19 cellular contexts compared by ENCODE assay signal in genomic region chr14:31895206-31895605, GRCh38.
A peak's percentile ranks its signal among the peaks of the same experiment; 100 is the strongest.
DNase-seq lines count a peak whose midpoint lies in the region; ATAC-seq and TF ChIP-seq lines count a peak whose summit lies in the region.
"Had no signal": no experiment of that assay in that cellular context is flagged by ENCODE, and none has a peak within 500 bp of the region (broad histone marks: within the 10 kb centered on the region; RNA-seq: fewer than 3 reads in every experiment).

No MANE protein-coding gene starts in this region.

- intact Hi-C loops in transverse colon (cut with DNase I; ENCODE audit: low total_unique reads) = no loop called here

- H3K9ac ChIP-seq in fibroblast of lung (ENCODE audit: insufficient read depth, low read length) = no peak overlapping the region

- H4K20me1 ChIP-seq in fibroblast of lung (ENCODE audit: control insufficient read depth, extremely low read depth, insufficient read depth, low read length) = no peaks in the 10 kb centered on the region

- DNase-seq in ELR (ENCODE audit: low read depth) (peak; percentile 88), fibroblast of lung (ENCODE audit: low read depth in 2 of 2) (peak; percentile 79 to 87), NAMALWA (ENCODE audit: low spot score) (no peak), GM20000 (ENCODE audit: low spot score) (no peak), transverse colon (no peak)
- DNase-seq: activated CD8-positive, alpha-beta T cell treated with anti-CD3 and anti-CD28 coated beads, Interleukin-2, amount 10 ng/mL, durations not matched to agents 7 days and 5 days; activated gamma-delta T cell; C1 segment of cervical spinal cord; H7; immature natural killer cell; NCI-H1092; NCI-H510A; Peyer's patch; stimulated activated CD4-positive, alpha-beta T cell treated with anti-CD3 and anti-CD28 coated beads, Interleukin-4, amount 100 ng/mL, for 4 hours; stimulated activated naive B cell treated with anti-CD40 and anti-IgM and Interleukin-4, amounts not matched to agents 10 μg/mL and 1 μg/mL and 100 μg/mL, for 72 hours had no signal

- no peak for TF ChIP-seq CTCF in fibroblast of lung (conservative IDR thresholded peaks at IDR 0.05 in 1 of 2, IDR thresholded peaks at IDR 0.05 in 1 of 2; ENCODE audit: low read depth in 1 of 2, low read length in 2 of 2)
- TF ChIP-seq CTCF in GM20000 (IDR thresholded peaks at IDR 0.05; ENCODE audit: extremely low read depth, missing control alignments) = no peak
- TF ChIP-seq CTCF in transverse colon (IDR thresholded peaks at IDR 0.05) = no peak

- H2AFZ ChIP-seq in fibroblast of lung (ENCODE audit: low read length) = no peak overlapping the region
- H2AFZ ChIP-seq in neuron (ENCODE audit: low read depth, low read length) = peak overlapping the region; percentile 2

- H3K27ac ChIP-seq in fibroblast of lung (ENCODE audit: insufficient read depth, low read length) = no peak overlapping the region
- no peak overlapping the region for H3K27ac ChIP-seq in transverse colon
- H3K27ac ChIP-seq: esophagus muscularis mucosa, Peyer's patch had no signal

- WGBS in transverse colon (ENCODE audit: low coverage in 1 of 2), 2 donors = 77 to 83% methylated on average over 1 to 2 of the region's 2 CpGs

- TF ChIP-seq EP300 in transverse colon (IDR thresholded peaks at IDR 0.05; ENCODE audit: low read depth) = no peak

- H3K36me3 ChIP-seq in fibroblast of lung (ENCODE audit: control insufficient read depth, insufficient read depth, low read length) = no peaks in the 10 kb centered on the region
- no peaks in the 10 kb centered on the region for H3K36me3 ChIP-seq in neuron (ENCODE audit: insufficient read depth, low read length)
- no peaks in the 10 kb centered on the region for H3K36me3 ChIP-seq in transverse colon
- H3K36me3 ChIP-seq: esophagus muscularis mucosa, Peyer's patch had no signal

- H3K4me3 ChIP-seq in fibroblast of lung (replicated peaks in 1 of 4; ENCODE audit: control extremely low read depth in 1 of 4, insufficient read depth in 1 of 4, low read depth in 3 of 4, low read length in 4 of 4) (no peak overlapping the region), neuron (ENCODE audit: low read length) (no peak overlapping the region), transverse colon (no peak overlapping the region)
- H3K4me3 ChIP-seq: esophagus muscularis mucosa, Peyer's patch had no signal

- in situ Hi-C loops in transverse colon (cut with MboI; ENCODE audit: low pct_ligation_motif_present in 1 of 4, low pct_unique_long_range_greater_than_20kb in 1 of 4, low sequenced_read_pairs in 3 of 4) = loop anchor here in 1 of 4 donors (25.0 kb wide), 1 partner anchor 283 kb away; no protein-coding TSS in a partner anchor

- TF ChIP-seq POLR2A in transverse colon (IDR thresholded peaks at IDR 0.05) = no peak

- H3K4me2 ChIP-seq in fibroblast of lung (ENCODE audit: extremely low read depth, insufficient read depth, low read length) = peak overlapping the region; percentile 25

- ATAC-seq in SK-N-SH treated with all-trans-retinoic acid at 6 μM for 48 hours (peak; percentile 75), GM19463 (IDR thresholded peaks at IDR 0.05; ENCODE audit: unreplicated experiment) (no peak)
- ATAC-seq: activated CD8-positive, alpha-beta T cell treated with anti-CD3 and anti-CD28 coated beads, Interleukin-2, amount 10 ng/mL, durations not matched to agents 7 days and 5 days; stimulated activated naive B cell treated with anti-CD40 and anti-IgM and Interleukin-4, amounts not matched to agents 10 μg/mL and 1 μg/mL and 100 μg/mL, for 72 hours had no signal

- H3K27me3 ChIP-seq in fibroblast of lung (ENCODE audit: control insufficient read depth, insufficient read depth, low read length) = no peaks in the 10 kb centered on the region
- no peaks in the 10 kb centered on the region for H3K27me3 ChIP-seq in neuron (ENCODE audit: insufficient read depth, low read length)
- no peaks in the 10 kb centered on the region for H3K27me3 ChIP-seq in transverse colon
- H3K27me3 ChIP-seq: esophagus muscularis mucosa, Peyer's patch had no signal

- H3K79me2 ChIP-seq in fibroblast of lung (ENCODE audit: control insufficient read depth, insufficient read depth, low read length) = no peaks in the 10 kb centered on the region

- H3K4me1 ChIP-seq in fibroblast of lung (ENCODE audit: control insufficient read depth, extremely low read depth, insufficient read depth, low read length) (peaks cover 4% of the 10 kb centered on the region), neuron (ENCODE audit: insufficient read depth, low read length) (peaks cover 47% of the 10 kb centered on the region), transverse colon (peaks cover 0 to 7% (median 0%) of the 10 kb centered on the region in 4 donors)
- H3K4me1 ChIP-seq: Peyer's patch had no signal

- H3K9me3 ChIP-seq in fibroblast of lung (ENCODE audit: control insufficient read depth, insufficient read depth, low read depth, low read length) = no peaks in the 10 kb centered on the region
- H3K9me3 ChIP-seq in neuron (ENCODE audit: low read length) = no peaks in the 10 kb centered on the region
- H3K9me3 ChIP-seq in transverse colon = no peaks in the 10 kb centered on the region
- H3K9me3 ChIP-seq: esophagus muscularis mucosa, Peyer's patch had no signal

TF ChIP-seq in SK-N-SH treated with all-trans-retinoic acid at 6 μM for 48 hours, 23 proteins besides CTCF, POLR2A, EP300 and RAD21 (continues in another document):
- TF ChIP-seq CSRNP3 (CRISPR knock-in tag; IDR thresholded peaks at IDR 0.05) (no peak), ZNF8 (CRISPR knock-in tag; IDR thresholded peaks at IDR 0.05) (no peak), ARNTL (CRISPR knock-in tag; IDR thresholded peaks at IDR 0.05; ENCODE audit: borderline replicate concordance, low read depth) (no peak), ZFP3 (CRISPR knock-in tag; IDR thresholded peaks at IDR 0.05) (no peak), GLIS3 (CRISPR knock-in tag; IDR thresholded peaks at IDR 0.05) (no peak), CSDC2 (CRISPR knock-in tag; IDR thresholded peaks at IDR 0.05) (no peak), ZFP30 (CRISPR knock-in tag; IDR thresholded peaks at IDR 0.05) (no peak), ZNF565 (CRISPR knock-in tag; conservative IDR thresholded peaks at IDR 0.05; ENCODE audit: low read depth) (no peak), ZNF70 (CRISPR knock-in tag; IDR thresholded peaks at IDR 0.05) (no peak), POU6F1 (CRISPR knock-in tag; IDR thresholded peaks at IDR 0.05; ENCODE audit: borderline replicate concordance, low read depth) (no peak), TSHZ2 (CRISPR knock-in tag; IDR thresholded peaks at IDR 0.05) (no peak), BACH2 (CRISPR knock-in tag; IDR thresholded peaks at IDR 0.05; ENCODE audit: borderline replicate concordance) (no peak), RARB (CRISPR knock-in tag; IDR thresholded peaks at IDR 0.05) (no peak), TOX (CRISPR knock-in tag; IDR thresholded peaks at IDR 0.05; ENCODE audit: borderline replicate concordance) (no peak), OSR1 (CRISPR knock-in tag; IDR thresholded peaks at IDR 0.05) (no peak), ZC3H10 (CRISPR knock-in tag; IDR thresholded peaks at IDR 0.05) (no peak), ISL1 (CRISPR knock-in tag; IDR thresholded peaks at IDR 0.05) (no peak)

Comparison
In these comparisons a context has a peak if more than half of its experiments do, and no peak if none do; other contexts are left out.
1. DNase-seq: peak in ELR (single experiment) and fibroblast of lung (2 of 2); none in NAMALWA (single experiment), GM20000 (single experiment) and transverse colon (single experiment).